ENCODE assay signal across 9 cellular contexts in the genomic region with DNA sequence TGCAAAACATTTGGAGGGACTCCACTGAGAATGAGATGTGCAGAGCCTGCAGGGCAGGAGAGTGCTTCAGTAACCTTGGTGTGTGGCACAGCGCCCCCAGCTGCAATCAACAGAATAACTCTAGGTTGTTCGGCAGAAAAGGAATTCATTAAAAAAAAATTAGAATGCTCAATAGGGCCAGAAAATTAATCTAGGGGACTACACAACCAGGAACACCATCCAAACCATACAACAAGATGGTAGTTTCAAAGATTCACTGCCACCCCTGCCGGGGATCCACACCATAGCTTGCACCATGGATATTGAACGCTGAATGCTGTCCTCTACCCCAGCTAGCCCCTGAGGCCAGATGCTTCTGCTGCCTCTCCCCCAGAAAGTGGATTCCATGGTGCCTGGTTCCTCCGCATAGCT. TPM values are rescaled to one million over a fixed set of nuclear protein-coding genes. Genes with fewer than 3 reads are reported as not detected.
A peak's percentile ranks its signal among the peaks of the same experiment; 100 is the strongest.
DNase-seq lines count a peak whose midpoint lies in the region; ATAC-seq and TF ChIP-seq lines count a peak whose summit lies in the region.
"Had no signal": no experiment of that assay in that cellular context is flagged by ENCODE, and none has a peak within 500 bp of the region (broad histone marks: within the 10 kb centered on the region; RNA-seq: fewer than 3 reads in every experiment).

No MANE protein-coding gene starts in this region.

- no peaks in the 10 kb centered on the region; the same call in none of the 2 replicates for H4K20me1 ChIP-seq in DOHH2 (ENCODE audit: control insufficient read depth, insufficient read depth, low read depth, low read length)

- no peak for TF ChIP-seq POLR2A in stomach (IDR thresholded peaks at IDR 0.05)

- H3K4me3 Mint-ChIP-seq in activated CD8-positive, alpha-beta T cell treated with anti-CD3 and anti-CD28 coated beads for 36 hours: no peak overlapping the region

- H3K79me2 ChIP-seq in DOHH2 (ENCODE audit: control insufficient read depth, low read length): no peaks in the 10 kb centered on the region

- no peak overlapping the region for H3K4me3 ChIP-seq in DOHH2 (ENCODE audit: low read length)
- H3K4me3 ChIP-seq in MG63: no peak overlapping the region
- H3K4me3 ChIP-seq in stomach: no peak overlapping the region

- peaks cover 10% of the 10 kb centered on the region for H3K4me1 ChIP-seq in DOHH2 (ENCODE audit: control insufficient read depth, low read length)
- no peaks in the 10 kb centered on the region for H3K4me1 ChIP-seq in stomach

- H3K27me3 ChIP-seq in DOHH2 (ENCODE audit: control insufficient read depth, low read length) (peaks cover 7% of the 10 kb centered on the region), MG63 (no peaks in the 10 kb centered on the region), stomach (no peaks in the 10 kb centered on the region)
- H3K27me3 ChIP-seq: neutrophil had no signal

- H3K36me3 ChIP-seq in DOHH2 (ENCODE audit: control insufficient read depth, low read length) (peaks cover 4% of the 10 kb centered on the region; the same call in 1 of the 2 replicates), MG63 (peaks cover 18% of the 10 kb centered on the region), stomach (peaks cover 0 to 34% (median 13%) of the 10 kb centered on the region in 4 donors)
- H3K36me3 ChIP-seq: neutrophil had no signal

- H3K4me1 Mint-ChIP-seq in activated CD8-positive, alpha-beta T cell treated with anti-CD3 and anti-CD28 coated beads for 36 hours (ENCODE audit: low read depth): peaks cover 4% of the 10 kb centered on the region

- H3K27me3 Mint-ChIP-seq in activated CD8-positive, alpha-beta T cell treated with anti-CD3 and anti-CD28 coated beads for 36 hours: peaks cover 2% of the 10 kb centered on the region

- H3F3A ChIP-seq in DOHH2 (ENCODE audit: control insufficient read depth, insufficient read depth): no peaks in the 10 kb centered on the region

- CTCF ChIA-PET in activated CD8-positive, alpha-beta T cell treated with anti-CD3 and anti-CD28 coated beads for 36 hours (lab: Charles Lee): interaction anchor here (0.8 to 4.2 kb wide), 19 partner anchors 10 to 670 kb away, joined by 3 to 41 read pairs (median 4); no protein-coding TSS in a partner anchor

- no peaks in the 10 kb centered on the region for H3K9me3 Mint-ChIP-seq in activated CD8-positive, alpha-beta T cell treated with anti-CD3 and anti-CD28 coated beads for 36 hours

- intact Hi-C loops in activated CD8-positive, alpha-beta T cell treated with anti-CD3 and anti-CD28 coated beads for 36 hours (cut with micrococcal nuclease): no loop called here
- intact Hi-C loops in stomach (cut with DNase I; ENCODE audit: low total_unique reads): no loop called here

- DNase-seq in MG63 (peak; percentile 43), hippocampal formation (lab: John Stamatoyannopoulos, UW) (peak; percentile 13 to 18), stomach (peak; percentile 35), GF-D8 (lab: John Stamatoyannopoulos, UW) (no peak)
- peak; percentile 60 for DNase-seq in activated CD8-positive, alpha-beta T cell treated with anti-CD3 and anti-CD28 coated beads for 36 hours
- no peak for DNase-seq in activated CD8-positive, alpha-beta memory T cell treated with anti-CD3 and anti-CD28 coated beads for 24 hours

- TF ChIP-seq CTCF in DOHH2 (IDR thresholded peaks at IDR 0.05; ENCODE audit: low read depth, low read length, poor library complexity, severe bottlenecking) (peak; percentile 90), stomach (IDR thresholded peaks at IDR 0.05) (peak in 4 of 7 experiments; percentile 8 to 46 (median 30))
- TF ChIP-seq CTCF in activated CD8-positive, alpha-beta T cell treated with anti-CD3 and anti-CD28 coated beads for 36 hours (IDR thresholded peaks at IDR 0.05): peak; percentile 80

- no peaks in the 10 kb centered on the region for H3K9me2 ChIP-seq in DOHH2 (replicated peaks; ENCODE audit: control insufficient read depth, low read length)

- H3K27ac ChIP-seq in DOHH2 (ENCODE audit: low read depth, low read length) (no peak overlapping the region), stomach (no peak overlapping the region)
- H3K27ac ChIP-seq: neutrophil had no signal

- ATAC-seq in GM21367 (IDR thresholded peaks at IDR 0.05; ENCODE audit: unreplicated experiment): peak; percentile 59
- ATAC-seq in activated CD8-positive, alpha-beta T cell treated with anti-CD3 and anti-CD28 coated beads for 36 hours: no peak

- H3K9me3 ChIP-seq in DOHH2 (ENCODE audit: control insufficient read depth, insufficient read depth, low read length) (no peaks in the 10 kb centered on the region), MG63 (no peaks in the 10 kb centered on the region; the same call in 1 of the 2 replicates), stomach (no peaks in the 10 kb centered on the region)
- H3K9me3 ChIP-seq: neutrophil had no signal

- no peak overlapping the region for H3K4me2 ChIP-seq in DOHH2 (ENCODE audit: low read length)

- TF ChIP-seq EP300 in stomach (IDR thresholded peaks at IDR 0.05): no peak

- H3K27ac Mint-ChIP-seq in activated CD8-positive, alpha-beta T cell treated with anti-CD3 and anti-CD28 coated beads for 36 hours: no peak overlapping the region

- peaks cover 12% of the 10 kb centered on the region for H3K36me3 Mint-ChIP-seq in activated CD8-positive, alpha-beta T cell treated with anti-CD3 and anti-CD28 coated beads for 36 hours (ENCODE audit: low read depth)

- POLR2A ChIA-PET in activated CD8-positive, alpha-beta T cell treated with anti-CD3 and anti-CD28 coated beads for 36 hours (lab: Charles Lee): no interaction called here

- WGBS in stomach, 5 donors: 59 to 66% (median 62%) methylated on average over 5 of the region's 5 CpGs

RNA-seq across cellular contexts. Expression of a gene that starts 50.1 kb away (rescaled TPM):
- 5.8 and 6.8 TPM in 2 replicates for total RNA-seq in MG63 (2014; rRNA removed; shearing (Covaris generic); ENCODE audit: low replicate concordance)
- total RNA-seq in activated CD8-positive, alpha-beta T cell treated with anti-CD3 and anti-CD28 coated beads for 36 hours: 10 to 100 TPM; 16.9 to 18.1 TPM
- 10 to 100 TPM in 3 of 5 donors, 1 to 10 TPM in 2; 4.3 to 30.1 (median 12.9) TPM for total RNA-seq in stomach
- 10 to 100 TPM in 1 of 3 donors, 1 to 10 TPM in 2; 5.1 to 12.6 (median 9.3) TPM for polyA plus RNA-seq in stomach

Comparison
In these comparisons a context has a peak if more than half of its experiments do, and no peak if none do; other contexts are left out.
1. CTCF ChIP-seq: peak in every context shown above with its lines; median percentile 90 in DOHH2; 80 in activated CD8-positive, alpha-beta T cell treated with anti-CD3 and anti-CD28 coated beads for 36 hours; 30 in stomach.
2. DNase-seq: peak in MG63 (single experiment), activated CD8-positive, alpha-beta T cell treated with anti-CD3 and anti-CD28 coated beads for 36 hours (single experiment), hippocampal formation (2 of 2) and stomach (single experiment); none in activated CD8-positive, alpha-beta memory T cell treated with anti-CD3 and anti-CD28 coated beads for 24 hours (single experiment) and GF-D8 (single experiment).